Comparison of ENCODE assay signal across 27 cellular contexts in genomic region chr5:55965525-55965924, GRCh38. TPM values are rescaled to one million over a fixed set of nuclear protein-coding genes. Genes with fewer than 3 reads are reported as not detected.
A peak's percentile ranks its signal among the peaks of the same experiment; 100 is the strongest.
DNase-seq lines count a peak whose midpoint lies in the region; ATAC-seq and TF ChIP-seq lines count a peak whose summit lies in the region.
"Had no signal": no experiment of that assay in that cellular context is flagged by ENCODE, and none has a peak within 500 bp of the region (broad histone marks: within the 10 kb centered on the region; RNA-seq: fewer than 3 reads in every experiment).

No MANE protein-coding gene starts in this region.

- no peaks in the 10 kb centered on the region for H3K27me3 ChIP-seq in CD4-positive, alpha-beta T cell (ENCODE audit: control insufficient read depth, insufficient read depth, low read length)
- H3K27me3 ChIP-seq: BLaER1 treated with 17β-estradiol and CSF1 and Interleukin-3, amounts not matched to agents 10 nM and 100 nM; SJSA1 had no signal

- H3K9me3 ChIP-seq in CD4-positive, alpha-beta T cell (ENCODE audit: control insufficient read depth, low read length) = no peaks in the 10 kb centered on the region
- H3K9me3 ChIP-seq: A549; BLaER1 treated with 17β-estradiol and CSF1 and Interleukin-3, amounts not matched to agents 10 nM and 100 nM; Caco-2; SJSA1 had no signal

- no peak for TF ChIP-seq CTCF in CD4-positive, alpha-beta T cell (IDR thresholded peaks at IDR 0.05)
- TF ChIP-seq CTCF in chondrocyte (IDR thresholded peaks at IDR 0.05) (no peak), mesothelial cell of epicardium (IDR thresholded peaks at IDR 0.05; ENCODE audit: unreplicated experiment) (no peak)

- no peaks in the 10 kb centered on the region for H3K27me3 Mint-ChIP-seq in CD4-positive, alpha-beta T cell
- H3K27me3 Mint-ChIP-seq in activated naive CD8-positive, alpha-beta T cell = no peaks in the 10 kb centered on the region
- H3K27me3 Mint-ChIP-seq in chondrocyte (ENCODE audit: low read depth) (no peaks in the 10 kb centered on the region), mesothelial cell of epicardium (ENCODE audit: low read depth) (no peaks in the 10 kb centered on the region)

- no peak overlapping the region for H3K27ac ChIP-seq in CD4-positive, alpha-beta T cell (ENCODE audit: low read depth, low read length)
- H3K27ac ChIP-seq: A549; BLaER1 treated with 17β-estradiol and CSF1 and Interleukin-3, amounts not matched to agents 10 nM and 100 nM; HL-60; SJSA1 had no signal

- no peaks in the 10 kb centered on the region for H3K9me3 Mint-ChIP-seq in CD4-positive, alpha-beta T cell
- no peaks in the 10 kb centered on the region for H3K9me3 Mint-ChIP-seq in activated naive CD8-positive, alpha-beta T cell (ENCODE audit: low read depth)
- H3K9me3 Mint-ChIP-seq in chondrocyte (ENCODE audit: low read depth) = no peaks in the 10 kb centered on the region
- H3K9me3 Mint-ChIP-seq in mesothelial cell of epicardium = no peaks in the 10 kb centered on the region
- H3K9me3 Mint-ChIP-seq: CD8-positive, alpha-beta T cell had no signal

- CTCF ChIA-PET in CD4-positive, alpha-beta T cell (lab: Charles Lee) = interaction anchor here (0.6 kb wide), 1 partner anchor 29 kb away, joined by 3 read pairs; no protein-coding TSS in a partner anchor

- peaks cover 93% of the 10 kb centered on the region for H3K36me3 Mint-ChIP-seq in CD4-positive, alpha-beta T cell (ENCODE audit: low read depth)
- H3K36me3 Mint-ChIP-seq in activated naive CD8-positive, alpha-beta T cell = peaks cover 11% of the 10 kb centered on the region
- peaks cover 22% of the 10 kb centered on the region for H3K36me3 Mint-ChIP-seq in chondrocyte (ENCODE audit: low read depth)
- peaks cover 31% of the 10 kb centered on the region for H3K36me3 Mint-ChIP-seq in mesothelial cell of epicardium

- no peak for DNase-seq in CD4-positive, alpha-beta T cell
- DNase-seq in chondrocyte (ENCODE audit: low spot score) (no peak), mesothelial cell of epicardium (ENCODE audit: low spot score in 2 of 2, unreplicated experiment in 2 of 2) (no peak), NCI-H1694 treated with DMSO at 0.1 percent for 48 hours (lab: John Stamatoyannopoulos, UW) (no peak), HuH-7 (ENCODE audit: low spot score) (no peak)
- DNase-seq: AML-193; Caco-2; CD8-positive, alpha-beta T cell; DMS79; EL; GDM1; MV-4-11; NCI-H1105; NCI-H146; NCI-H2029 treated with DMSO at 0.1 percent for 48 hours; NCI-H2227 treated with DMSO at 0.1 percent for 48 hours; NCI-H526 treated with DMSO at 0.1 percent for 48 hours; Right ventricle myocardium superior; RPMI8226 had no signal

- no peak for ATAC-seq in CD4-positive, alpha-beta T cell (ENCODE audit: poor library complexity)
- ATAC-seq in HG02571 (IDR thresholded peaks at IDR 0.05; ENCODE audit: unreplicated experiment) (no peak), GM18502 (IDR thresholded peaks at IDR 0.05; ENCODE audit: poor library complexity, unreplicated experiment) (no peak)
- ATAC-seq: A549; CD8-positive, alpha-beta T cell; HCT116 had no signal

- POLR2A ChIA-PET in CD4-positive, alpha-beta T cell (lab: Charles Lee) = no interaction called here

- H3K4me3 Mint-ChIP-seq in CD4-positive, alpha-beta T cell = no peak overlapping the region
- H3K4me3 Mint-ChIP-seq in activated naive CD8-positive, alpha-beta T cell = no peak overlapping the region
- H3K4me3 Mint-ChIP-seq in chondrocyte (ENCODE audit: unreplicated experiment) = no peak overlapping the region
- H3K4me3 Mint-ChIP-seq in mesothelial cell of epicardium = no peak overlapping the region
- H3K4me3 Mint-ChIP-seq: CD8-positive, alpha-beta T cell had no signal

- H3K4me1 Mint-ChIP-seq in CD4-positive, alpha-beta T cell (ENCODE audit: low read depth) = peaks cover 60% of the 10 kb centered on the region
- peaks cover 39% of the 10 kb centered on the region for H3K4me1 Mint-ChIP-seq in activated naive CD8-positive, alpha-beta T cell (ENCODE audit: low read depth)
- peaks cover 21% of the 10 kb centered on the region for H3K4me1 Mint-ChIP-seq in chondrocyte (ENCODE audit: low read depth)
- H3K4me1 Mint-ChIP-seq in mesothelial cell of epicardium = peaks cover 3% of the 10 kb centered on the region

- peak overlapping the region; percentile 64 for H3K27ac Mint-ChIP-seq in CD4-positive, alpha-beta T cell
- peak overlapping the region; percentile 41 for H3K27ac Mint-ChIP-seq in activated naive CD8-positive, alpha-beta T cell
- H3K27ac Mint-ChIP-seq in chondrocyte (ENCODE audit: unreplicated experiment) = peak overlapping the region; percentile 45
- peak overlapping the region; percentile 59 for H3K27ac Mint-ChIP-seq in mesothelial cell of epicardium
- H3K27ac Mint-ChIP-seq: CD8-positive, alpha-beta T cell had no signal

- intact Hi-C loops in CD4-positive, alpha-beta T cell (cut with DNase I, micrococcal nuclease) = no loop called here

RNA-seq across cellular contexts. Expression of gene IL6ST, which starts 29.2 kb away (rescaled TPM):
- total RNA-seq in CD4-positive, alpha-beta T cell = 100 to 1,000 TPM; 377 to 404 TPM
- total RNA-seq in chondrocyte (167 to 221 TPM (median 210 TPM) in 3 replicates), mesothelial cell of epicardium (373 to 381 TPM (median 374 TPM) in 3 replicates)
